In genomic region chr5:61052870-61053269, GRCh38 we compare ENCODE assay signal across 10 cellular contexts.
DNase-seq lines count a peak whose midpoint lies in the region; ATAC-seq and TF ChIP-seq lines count a peak whose summit lies in the region.
"Had no signal": no experiment of that assay in that cellular context is flagged by ENCODE, and none has a peak within 500 bp of the region (broad histone marks: within the 10 kb centered on the region; RNA-seq: fewer than 3 reads in every experiment).

No MANE protein-coding gene starts in this region.

- ATAC-seq in activated T-cell treated with anti-CD3 and anti-CD28 coated beads, Interleukin-2, amount 50 U/mL, for 4 hours: peak; percentile 38 to 40
- ATAC-seq in HG03378 (IDR thresholded peaks at IDR 0.05; ENCODE audit: unreplicated experiment): no peak

- peak overlapping the region; percentile 52 for H3K4me2 ChIP-seq in skeletal muscle satellite cell (ENCODE audit: low read length)

- H3K4me1 ChIP-seq in skeletal muscle satellite cell (ENCODE audit: control insufficient read depth, insufficient read depth, low read length): peaks cover 46% of the 10 kb centered on the region

- peaks cover 7% of the 10 kb centered on the region for H3K9me3 Mint-ChIP-seq in activated T-cell treated with anti-CD3 and anti-CD28 coated beads, Interleukin-2, amount 50 U/mL, for 4 hours
- H3K9me3 Mint-ChIP-seq in activated T-cell treated with anti-CD3 and anti-CD28 coated beads, Interleukin-2, amount 50 U/mL, for 24 hours: no peaks in the 10 kb centered on the region
- H3K9me3 Mint-ChIP-seq: activated CD4-positive, alpha-beta T cell treated with anti-CD3 and anti-CD28 coated beads, Interleukin-2, amount 10 ng/mL, durations not matched to agents 7 days and 5 days had no signal

- no peak overlapping the region for H3K9ac ChIP-seq in skeletal muscle satellite cell (ENCODE audit: low read depth, low read length)

- peaks cover 6% of the 10 kb centered on the region for H3K36me3 Mint-ChIP-seq in activated T-cell treated with anti-CD3 and anti-CD28 coated beads, Interleukin-2, amount 50 U/mL, for 4 hours (ENCODE audit: insufficient read depth)
- peaks cover 23% of the 10 kb centered on the region for H3K36me3 Mint-ChIP-seq in activated T-cell treated with anti-CD3 and anti-CD28 coated beads, Interleukin-2, amount 50 U/mL, for 24 hours (ENCODE audit: low read depth)

- no peak overlapping the region for H3K4me3 Mint-ChIP-seq in activated T-cell treated with anti-CD3 and anti-CD28 coated beads, Interleukin-2, amount 50 U/mL, for 4 hours
- no peak overlapping the region for H3K4me3 Mint-ChIP-seq in activated T-cell treated with anti-CD3 and anti-CD28 coated beads, Interleukin-2, amount 50 U/mL, for 24 hours
- H3K4me3 Mint-ChIP-seq: activated CD4-positive, alpha-beta T cell treated with anti-CD3 and anti-CD28 coated beads, Interleukin-2, amount 10 ng/mL, durations not matched to agents 7 days and 5 days; B cell had no signal

- H3K27me3 Mint-ChIP-seq in activated T-cell treated with anti-CD3 and anti-CD28 coated beads, Interleukin-2, amount 50 U/mL, for 4 hours (ENCODE audit: low read depth): no peaks in the 10 kb centered on the region
- no peaks in the 10 kb centered on the region for H3K27me3 Mint-ChIP-seq in activated T-cell treated with anti-CD3 and anti-CD28 coated beads, Interleukin-2, amount 50 U/mL, for 24 hours
- H3K27me3 Mint-ChIP-seq: activated CD4-positive, alpha-beta T cell treated with anti-CD3 and anti-CD28 coated beads, Interleukin-2, amount 10 ng/mL, durations not matched to agents 7 days and 5 days; B cell had no signal

- H3K4me1 Mint-ChIP-seq in activated T-cell treated with anti-CD3 and anti-CD28 coated beads, Interleukin-2, amount 50 U/mL, for 4 hours (ENCODE audit: low read depth): peaks cover 3% of the 10 kb centered on the region
- H3K4me1 Mint-ChIP-seq in activated T-cell treated with anti-CD3 and anti-CD28 coated beads, Interleukin-2, amount 50 U/mL, for 24 hours (ENCODE audit: low read depth): peaks cover 16% of the 10 kb centered on the region
- H3K4me1 Mint-ChIP-seq: activated CD4-positive, alpha-beta T cell treated with anti-CD3 and anti-CD28 coated beads, Interleukin-2, amount 10 ng/mL, durations not matched to agents 7 days and 5 days; B cell had no signal

- TF ChIP-seq CTCF in fibroblast of mammary gland (conservative IDR thresholded peaks at IDR 0.05; ENCODE audit: control insufficient read depth, insufficient read depth, low read depth, low read length): no peak

- H3K27ac Mint-ChIP-seq in activated T-cell treated with anti-CD3 and anti-CD28 coated beads, Interleukin-2, amount 50 U/mL, for 24 hours: no peak overlapping the region
- H3K27ac Mint-ChIP-seq: activated CD4-positive, alpha-beta T cell treated with anti-CD3 and anti-CD28 coated beads, Interleukin-2, amount 10 ng/mL, durations not matched to agents 7 days and 5 days; B cell had no signal

- H3K9me3 ChIP-seq in skeletal muscle satellite cell (replicated peaks; ENCODE audit: low read length): no peaks in the 10 kb centered on the region

- H3K27me3 ChIP-seq in skeletal muscle satellite cell (ENCODE audit: control insufficient read depth, insufficient read depth, low read length): no peaks in the 10 kb centered on the region

- DNase-seq in activated T-cell treated with anti-CD3 and anti-CD28 coated beads, Interleukin-2, amount 50 U/mL, for 4 hours: no peak
- DNase-seq in activated T-cell treated with anti-CD3 and anti-CD28 coated beads, Interleukin-2, amount 50 U/mL, for 24 hours: no peak
- DNase-seq in RPMI7951 (ENCODE audit: low read depth): peak; percentile 89
- DNase-seq in fibroblast of mammary gland (ENCODE audit: low read depth): peak; percentile 91
- no peak for DNase-seq in NCI-H526 (lab: John Stamatoyannopoulos, UW)
- no peak for DNase-seq in hippocampal formation (lab: John Stamatoyannopoulos, UW)
- DNase-seq: activated CD4-positive, alpha-beta T cell treated with anti-CD3 and anti-CD28 coated beads, Interleukin-2, amount 10 ng/mL, durations not matched to agents 7 days and 5 days had no signal

- H3K4me3 ChIP-seq in fibroblast of mammary gland (ENCODE audit: control insufficient read depth, low read depth, low read length) (no peak overlapping the region), skeletal muscle satellite cell (ENCODE audit: low read length) (no peak overlapping the region)

- no peaks in the 10 kb centered on the region for H3K36me3 ChIP-seq in skeletal muscle satellite cell (ENCODE audit: insufficient read depth, low read length)

Comparison
In these comparisons a context has a peak if more than half of its experiments do, and no peak if none do; other contexts are left out.
1. DNase-seq: peak in RPMI7951 (single experiment) and fibroblast of mammary gland (single experiment); none in activated T-cell treated with anti-CD3 and anti-CD28 coated beads, Interleukin-2, amount 50 U/mL, for 4 hours (single experiment), activated T-cell treated with anti-CD3 and anti-CD28 coated beads, Interleukin-2, amount 50 U/mL, for 24 hours (single experiment), NCI-H526 (0 of 2) and hippocampal formation (0 of 2).